29 cellular contexts compared by ENCODE assay signal in genomic region chr7:32535303-32535702, GRCh38. TPM values are rescaled to one million over a fixed set of nuclear protein-coding genes. Genes with fewer than 3 reads are reported as not detected.
DNase-seq lines count a peak whose midpoint lies in the region; ATAC-seq and TF ChIP-seq lines count a peak whose summit lies in the region.
"Had no signal": no experiment of that assay in that cellular context is flagged by ENCODE, and none has a peak within 500 bp of the region (broad histone marks: within the 10 kb centered on the region; RNA-seq: fewer than 3 reads in every experiment).

No MANE protein-coding gene starts in this region.

- peak; percentile 75 for ATAC-seq in GM21360 (IDR thresholded peaks at IDR 0.05; ENCODE audit: unreplicated experiment)
- peak; percentile 50 for ATAC-seq in HG03469 (IDR thresholded peaks at IDR 0.05; ENCODE audit: unreplicated experiment)
- ATAC-seq in heart left ventricle, result no peak
- ATAC-seq in HG03159 (IDR thresholded peaks at IDR 0.05; ENCODE audit: unreplicated experiment), result no peak
- ATAC-seq: left lobe of liver; naive thymus-derived CD4-positive, alpha-beta T cell; stimulated activated naive CD8-positive, alpha-beta T cell treated with anti-CD3 and anti-CD28 coated beads, Interleukin-15, amount 100 ng/mL, for 72 hours had no signal

- H3K4me3 Mint-ChIP-seq in endodermal cell, result no peak overlapping the region
- H3K4me3 Mint-ChIP-seq: activated naive CD8-positive, alpha-beta T cell treated with anti-CD3 and anti-CD28 coated beads, Interleukin-2, amount 10 ng/mL, durations not matched to agents 7 days and 5 days; activated T-helper 1 cell treated with anti-CD3 and anti-CD28 coated beads, Interleukin-12 subunit alpha, Interleukin-12 subunit beta, Interleukin-2, Interleukin-4 antibody, amounts not matched to agents 30 ng/mL and 10 ng/mL and 1 ng/mL, durations not matched to agents 14 hours and 24 hours and 36 hours; B cell; immature natural killer cell; naive thymus-derived CD4-positive, alpha-beta T cell; stimulated activated naive CD8-positive, alpha-beta T cell treated with anti-CD3 and anti-CD28 coated beads, Interleukin-15, amount 100 ng/mL, for 72 hours had no signal

- peaks cover 12% of the 10 kb centered on the region for H3K36me3 Mint-ChIP-seq in endodermal cell (ENCODE audit: low read depth)
- H3K36me3 Mint-ChIP-seq: immature natural killer cell had no signal

- DNase-seq in SIG-M5 treated with dmso at 0.1 percent for 504 hours (lab: John Stamatoyannopoulos, UW; ENCODE audit: unreplicated experiment) (peak; percentile 53), SIG-M5 (lab: John Stamatoyannopoulos, UW) (no peak), endodermal cell (no peak), NCI-H1930 (lab: John Stamatoyannopoulos, UW) (no peak), heart left ventricle (no peak)
- DNase-seq: 8988T; activated naive CD8-positive, alpha-beta T cell treated with anti-CD3 and anti-CD28 coated beads, Interleukin-2, amount 10 ng/mL, durations not matched to agents 7 days and 5 days; foreskin melanocyte; GM23248; immature natural killer cell; naive thymus-derived CD4-positive, alpha-beta T cell; NCI-H1048; NCI-H187 treated with DMSO at 0.1 percent for 48 hours; NCI-H226; NCI-H748 treated with DMSO at 0.1 percent for 48 hours; retina; SHP77 treated with DMSO at 0.1 percent for 48 hours; spleen; stimulated activated CD4-positive, alpha-beta T cell treated with anti-CD3 and anti-CD28 coated beads, Interleukin-4, amount 100 ng/mL, for 24 hours; stimulated activated naive CD8-positive, alpha-beta T cell treated with anti-CD3 and anti-CD28 coated beads, Interleukin-15, amount 100 ng/mL, for 72 hours had no signal

- H3K9me3 Mint-ChIP-seq in endodermal cell, result no peaks in the 10 kb centered on the region
- H3K9me3 Mint-ChIP-seq: activated naive CD8-positive, alpha-beta T cell treated with anti-CD3 and anti-CD28 coated beads, Interleukin-2, amount 10 ng/mL, durations not matched to agents 7 days and 5 days; activated T-helper 1 cell treated with anti-CD3 and anti-CD28 coated beads, Interleukin-12 subunit alpha, Interleukin-12 subunit beta, Interleukin-2, Interleukin-4 antibody, amounts not matched to agents 30 ng/mL and 10 ng/mL and 1 ng/mL, durations not matched to agents 14 hours and 24 hours and 36 hours; immature natural killer cell; naive thymus-derived CD4-positive, alpha-beta T cell; stimulated activated naive CD8-positive, alpha-beta T cell treated with anti-CD3 and anti-CD28 coated beads, Interleukin-15, amount 100 ng/mL, for 72 hours had no signal

- TF ChIP-seq CTCF in endodermal cell (conservative IDR thresholded peaks at IDR 0.05) (no peak), heart left ventricle (IDR thresholded peaks at IDR 0.05) (no peak)

- no peaks in the 10 kb centered on the region for H3K27me3 ChIP-seq in endodermal cell (ENCODE audit: control insufficient read depth, insufficient read depth, low read length, poor library complexity, severe bottlenecking)
- H3K27me3 ChIP-seq in heart left ventricle, result no peaks in the 10 kb centered on the region
- H3K27me3 ChIP-seq: hepatocyte, spleen, tibial nerve had no signal

- H3K4me3 ChIP-seq in endodermal cell (ENCODE audit: low read length), result peak overlapping the region; percentile 41
- H3K4me3 ChIP-seq in heart left ventricle, result no peak overlapping the region
- H3K4me3 ChIP-seq: GM23248, hepatocyte, spleen, tibial nerve had no signal

- peaks cover 2% of the 10 kb centered on the region for H3K36me3 ChIP-seq in endodermal cell (ENCODE audit: control insufficient read depth, insufficient read depth, low read length)
- peaks cover 0 to 10% (median 0%) of the 10 kb centered on the region in 9 donors for H3K36me3 ChIP-seq in heart left ventricle
- H3K36me3 ChIP-seq: tibial nerve had no signal

- H3K27me3 Mint-ChIP-seq in endodermal cell (ENCODE audit: insufficient read depth), result no peaks in the 10 kb centered on the region
- H3K27me3 Mint-ChIP-seq: activated naive CD8-positive, alpha-beta T cell treated with anti-CD3 and anti-CD28 coated beads, Interleukin-2, amount 10 ng/mL, durations not matched to agents 7 days and 5 days; B cell; naive thymus-derived CD4-positive, alpha-beta T cell; stimulated activated naive CD8-positive, alpha-beta T cell treated with anti-CD3 and anti-CD28 coated beads, Interleukin-15, amount 100 ng/mL, for 72 hours had no signal

- intact Hi-C loops in heart left ventricle (cut with DNase I), result no loop called here

- H3K9ac ChIP-seq in endodermal cell (ENCODE audit: extremely low read depth, low read length, poor library complexity, severe bottlenecking), result no peak overlapping the region
- H3K9ac ChIP-seq: GM23248, KMS-11 had no signal

- no peak for TF ChIP-seq POLR2A in heart left ventricle (IDR thresholded peaks at IDR 0.05)

- no peak overlapping the region for H3K27ac Mint-ChIP-seq in endodermal cell
- H3K27ac Mint-ChIP-seq: activated naive CD8-positive, alpha-beta T cell treated with anti-CD3 and anti-CD28 coated beads, Interleukin-2, amount 10 ng/mL, durations not matched to agents 7 days and 5 days; activated T-helper 1 cell treated with anti-CD3 and anti-CD28 coated beads, Interleukin-12 subunit alpha, Interleukin-12 subunit beta, Interleukin-2, Interleukin-4 antibody, amounts not matched to agents 30 ng/mL and 10 ng/mL and 1 ng/mL, durations not matched to agents 14 hours and 24 hours and 36 hours; B cell had no signal

- H3K27ac ChIP-seq in endodermal cell (ENCODE audit: low read depth, low read length) (no peak overlapping the region), heart left ventricle (no peak overlapping the region)
- H3K27ac ChIP-seq: GM23248, hepatocyte, KMS-11, spleen, tibial nerve had no signal

- H3K4me1 ChIP-seq in endodermal cell (ENCODE audit: control insufficient read depth, insufficient read depth, low read length) (no peaks in the 10 kb centered on the region), heart left ventricle (peaks cover 0 to 32% (median 10%) of the 10 kb centered on the region in 12 donors)

- H3K4me1 Mint-ChIP-seq in endodermal cell, result peaks cover 14% of the 10 kb centered on the region

- H3K9me3 ChIP-seq in endodermal cell (ENCODE audit: control insufficient read depth, low read length), result peaks cover 19% of the 10 kb centered on the region
- no peaks in the 10 kb centered on the region for H3K9me3 ChIP-seq in heart left ventricle
- H3K9me3 ChIP-seq: spleen, tibial nerve had no signal

- 67% methylated on average over 3 of the region's 3 CpGs; no CpG with 5 or more reads in 1 of the 2 experiments for WGBS in endodermal cell (ENCODE audit: insufficient coverage in 1 of 2, insufficient read length in 1 of 2), 2 experiments
- 57 to 86% (median 66%) methylated on average over 3 of the region's 3 CpGs for WGBS in heart left ventricle, 4 donors

RNA-seq across cellular contexts. Expression of gene AVL9, which starts 40.0 kb away (rescaled TPM):
- total RNA-seq in endodermal cell, result 10 to 100 TPM; 44.0 to 54.5 TPM
- 28.2 TPM for polyA plus RNA-seq in endodermal cell (2013, experiment 1 of 2)
- polyA plus RNA-seq in endodermal cell (2013, experiment 2 of 2), result 20.6 TPM
- 10 to 100 TPM in 7 of 9 donors, 1 to 10 TPM in 2; 7.1 to 22.3 (median 16.7) TPM for total RNA-seq in heart left ventricle
- polyA plus RNA-seq in heart left ventricle, result 10 to 100 TPM in 1 of 2 donors, 1 to 10 TPM in 1; 4.6 to 15.6 TPM

RNA-seq across cellular contexts. Expression of gene LSM5, which starts 45.1 kb away (rescaled TPM):
- total RNA-seq in endodermal cell (100 to 1,000 TPM in 1 of 2 donors, 10 to 100 TPM in 1; 74.7 to 102 TPM), heart left ventricle (10 to 100 TPM; 10.8 to 43.0 (median 35.6) TPM)
- polyA plus RNA-seq in endodermal cell (2013, experiment 1 of 2), result 133 TPM
- polyA plus RNA-seq in endodermal cell (2013, experiment 2 of 2), result 120 TPM
- 10 to 100 TPM; 55.2 to 67.5 TPM for polyA plus RNA-seq in heart left ventricle

Comparison
In these comparisons a context has a peak if more than half of its experiments do, and no peak if none do; other contexts are left out.
1. ATAC-seq: peak in GM21360 (single experiment) and HG03469 (single experiment); none in heart left ventricle (0 of 4) and HG03159 (single experiment).